Comparison of ENCODE assay signal across 11 cellular contexts in genomic region chr12:48677782-48678181, GRCh38. TPM values are rescaled to one million over a fixed set of nuclear protein-coding genes. Genes with fewer than 3 reads are reported as not detected.
DNase-seq lines count a peak whose midpoint lies in the region; ATAC-seq and TF ChIP-seq lines count a peak whose summit lies in the region.
"Had no signal": no experiment of that assay in that cellular context is flagged by ENCODE, and none has a peak within 500 bp of the region (broad histone marks: within the 10 kb centered on the region; RNA-seq: fewer than 3 reads in every experiment).

No MANE protein-coding gene starts in this region.

- H3K36me3 Mint-ChIP-seq in stimulated activated naive CD8-positive, alpha-beta T cell treated with anti-CD3 and anti-CD28 coated beads, Interleukin-15, Interleukin-2, amounts not matched to agents 100 ng/mL and 50 ng/mL, for 24 hours (ENCODE audit: low read depth) = peaks cover 73% of the 10 kb centered on the region
- H3K36me3 Mint-ChIP-seq in activated CD8-positive, alpha-beta T cell treated with anti-CD3 and anti-CD28 coated beads for 36 hours (ENCODE audit: low read depth) = peaks cover 51% of the 10 kb centered on the region

- H3K27ac ChIP-seq in iPS-20b (ENCODE audit: low read length) = no peak overlapping the region
- H3K27ac ChIP-seq: VCaP had no signal

- DNase-seq in stimulated activated naive CD8-positive, alpha-beta T cell treated with anti-CD3 and anti-CD28 coated beads, Interleukin-15, Interleukin-2, amounts not matched to agents 100 U/mL and 50 U/mL, for 24 hours = no peak
- no peak for DNase-seq in activated CD8-positive, alpha-beta T cell treated with anti-CD3 and anti-CD28 coated beads for 36 hours
- no peak for DNase-seq in NCI-H1417 treated with DMSO at 0.1 percent for 48 hours (lab: John Stamatoyannopoulos, UW)
- no peak for DNase-seq in NCI-H146 (lab: John Stamatoyannopoulos, UW)
- DNase-seq: mucosa of descending colon, NCI-H1105 treated with DMSO at 0.1 percent for 48 hours had no signal

- peak overlapping the region; percentile 84 for H3K27ac Mint-ChIP-seq in stimulated activated naive CD8-positive, alpha-beta T cell treated with anti-CD3 and anti-CD28 coated beads, Interleukin-15, Interleukin-2, amounts not matched to agents 100 ng/mL and 50 ng/mL, for 24 hours
- peak overlapping the region; percentile 80 for H3K27ac Mint-ChIP-seq in activated CD8-positive, alpha-beta T cell treated with anti-CD3 and anti-CD28 coated beads for 36 hours

- H3K4me3 Mint-ChIP-seq in stimulated activated naive CD8-positive, alpha-beta T cell treated with anti-CD3 and anti-CD28 coated beads, Interleukin-15, Interleukin-2, amounts not matched to agents 100 ng/mL and 50 ng/mL, for 24 hours = peak overlapping the region; percentile 99
- H3K4me3 Mint-ChIP-seq in activated CD8-positive, alpha-beta T cell treated with anti-CD3 and anti-CD28 coated beads for 36 hours = peak overlapping the region; percentile 99

- no peaks in the 10 kb centered on the region for H3K9me3 Mint-ChIP-seq in stimulated activated naive CD8-positive, alpha-beta T cell treated with anti-CD3 and anti-CD28 coated beads, Interleukin-15, Interleukin-2, amounts not matched to agents 100 ng/mL and 50 ng/mL, for 24 hours
- no peaks in the 10 kb centered on the region for H3K9me3 Mint-ChIP-seq in activated CD8-positive, alpha-beta T cell treated with anti-CD3 and anti-CD28 coated beads for 36 hours

- H3K4me3 ChIP-seq in iPS-20b (ENCODE audit: low read length) = 0 out of 2 replicates have a peak overlapping the region, but pooled peaks have one; percentile 23
- H3K4me3 ChIP-seq: mucosa of descending colon had no signal

- no peaks in the 10 kb centered on the region for H3K27me3 Mint-ChIP-seq in stimulated activated naive CD8-positive, alpha-beta T cell treated with anti-CD3 and anti-CD28 coated beads, Interleukin-15, Interleukin-2, amounts not matched to agents 100 ng/mL and 50 ng/mL, for 24 hours
- H3K27me3 Mint-ChIP-seq in activated CD8-positive, alpha-beta T cell treated with anti-CD3 and anti-CD28 coated beads for 36 hours = no peaks in the 10 kb centered on the region

- peaks cover 11% of the 10 kb centered on the region; the same call in 1 of the 2 replicates for H3K4me1 ChIP-seq in iPS-20b (ENCODE audit: insufficient read depth, low read length)

- intact Hi-C loops in activated CD8-positive, alpha-beta T cell treated with anti-CD3 and anti-CD28 coated beads for 36 hours (cut with micrococcal nuclease) = no loop called here

- H3K36me3 ChIP-seq in iPS-20b (ENCODE audit: insufficient read depth, low read depth, low read length) = peaks cover 79% of the 10 kb centered on the region

- no peaks in the 10 kb centered on the region for H3K9me3 ChIP-seq in iPS-20b (ENCODE audit: insufficient read depth, low read depth, low read length)
- H3K9me3 ChIP-seq: mucosa of descending colon had no signal

- no peak overlapping the region for H3K9ac ChIP-seq in iPS-20b (ENCODE audit: low read depth, low read length)

- no peaks in the 10 kb centered on the region for H3K27me3 ChIP-seq in iPS-20b (ENCODE audit: insufficient read depth, low read length)

- H3K4me1 Mint-ChIP-seq in stimulated activated naive CD8-positive, alpha-beta T cell treated with anti-CD3 and anti-CD28 coated beads, Interleukin-15, Interleukin-2, amounts not matched to agents 100 ng/mL and 50 ng/mL, for 24 hours (ENCODE audit: low read depth) = peaks cover 60% of the 10 kb centered on the region
- peaks cover 49% of the 10 kb centered on the region for H3K4me1 Mint-ChIP-seq in activated CD8-positive, alpha-beta T cell treated with anti-CD3 and anti-CD28 coated beads for 36 hours (ENCODE audit: low read depth)

- CTCF ChIA-PET in activated CD8-positive, alpha-beta T cell treated with anti-CD3 and anti-CD28 coated beads for 36 hours (lab: Charles Lee) = no interaction called here

- TF ChIP-seq CTCF in activated CD8-positive, alpha-beta T cell treated with anti-CD3 and anti-CD28 coated beads for 36 hours (IDR thresholded peaks at IDR 0.05) = no peak

- ATAC-seq in stimulated activated naive CD8-positive, alpha-beta T cell treated with anti-CD3 and anti-CD28 coated beads, Interleukin-15, Interleukin-2, amounts not matched to agents 100 U/mL and 50 U/mL, for 24 hours = no peak
- ATAC-seq in activated CD8-positive, alpha-beta T cell treated with anti-CD3 and anti-CD28 coated beads for 36 hours = no peak
- ATAC-seq in GM21786 (IDR thresholded peaks at IDR 0.05; ENCODE audit: unreplicated experiment) = no peak
- no peak for ATAC-seq in HG03520 (IDR thresholded peaks at IDR 0.05; ENCODE audit: unreplicated experiment)
- ATAC-seq: mucosa of descending colon had no signal

- POLR2A ChIA-PET in activated CD8-positive, alpha-beta T cell treated with anti-CD3 and anti-CD28 coated beads for 36 hours (lab: Charles Lee) = interaction anchor here (1.5 to 1.7 kb wide), 2 partner anchors 9 to 11 kb away, joined by 4 to 6 read pairs; no protein-coding TSS in a partner anchor

RNA-seq across cellular contexts. Expression of gene KANSL2, which starts 4.3 kb away (rescaled TPM):
- total RNA-seq in activated CD8-positive, alpha-beta T cell treated with anti-CD3 and anti-CD28 coated beads for 36 hours = 10 to 100 TPM; 45.9 to 47.3 TPM

RNA-seq across cellular contexts. Expression of gene CCNT1, which starts 38.7 kb away (rescaled TPM):
- 10 to 100 TPM; 68.7 to 73.8 TPM for total RNA-seq in activated CD8-positive, alpha-beta T cell treated with anti-CD3 and anti-CD28 coated beads for 36 hours
